Comparison of ENCODE assay signal across 16 cellular contexts in the genomic region with DNA sequence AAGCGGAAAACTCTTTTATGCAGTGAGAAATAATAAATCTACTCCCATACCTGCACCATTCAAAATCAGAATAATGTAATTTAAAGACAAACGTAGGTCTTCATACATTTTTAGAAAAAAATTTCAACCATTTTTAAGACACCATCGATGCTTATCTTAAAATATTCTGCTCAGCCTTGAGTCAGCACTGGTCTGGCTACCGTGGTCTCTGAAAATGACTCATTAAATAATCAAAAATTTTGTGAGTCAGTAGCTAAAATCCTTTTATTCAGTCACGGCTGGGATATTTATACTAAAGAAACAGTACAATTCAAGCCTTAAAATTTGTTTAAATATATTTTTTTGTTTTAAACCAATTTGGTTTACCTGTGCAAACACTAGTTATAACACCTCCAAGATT.
DNase-seq lines count a peak whose midpoint lies in the region; ATAC-seq, FAIRE-seq and TF ChIP-seq lines count a peak whose summit lies in the region.
"Had no signal": no experiment of that assay in that cellular context is flagged by ENCODE, and none has a peak within 500 bp of the region (broad histone marks: within the 10 kb centered on the region; RNA-seq: fewer than 3 reads in every experiment).

No MANE protein-coding gene starts in this region.

- FAIRE-seq in H54 (lab: Jason Lieb, UNC): no peak
- FAIRE-seq: GM12878 had no signal

- H3K27ac ChIP-seq in SJCRH30: peak overlapping the region; percentile 6; the same call in 1 of the 2 replicates
- H3K27ac ChIP-seq in fibroblast of lung (ENCODE audit: insufficient read depth, low read length): no peak overlapping the region
- H3K27ac ChIP-seq in body of pancreas: no peak overlapping the region
- H3K27ac ChIP-seq: heart left ventricle, psoas muscle, thyroid gland had no signal

- no peak for ATAC-seq in body of pancreas
- ATAC-seq: GM12878, heart left ventricle, psoas muscle had no signal

- H3K4me1 ChIP-seq in SJCRH30 (no peaks in the 10 kb centered on the region; the same call in 1 of the 2 replicates), fibroblast of lung (ENCODE audit: control insufficient read depth, extremely low read depth, insufficient read depth, low read length) (no peaks in the 10 kb centered on the region), skeletal muscle satellite cell (ENCODE audit: control insufficient read depth, insufficient read depth, low read length) (peaks cover 19% of the 10 kb centered on the region), body of pancreas (no peaks in the 10 kb centered on the region)
- H3K4me1 ChIP-seq: heart left ventricle, psoas muscle, thyroid gland had no signal

- H3K4me2 ChIP-seq in fibroblast of lung (ENCODE audit: extremely low read depth, insufficient read depth, low read length): no peak overlapping the region
- peak overlapping the region; percentile 44 for H3K4me2 ChIP-seq in skeletal muscle satellite cell (ENCODE audit: low read length)

- H3K4me3 ChIP-seq in SJCRH30: no peak overlapping the region
- H3K4me3 ChIP-seq in fibroblast of lung (replicated peaks in 1 of 4; ENCODE audit: control extremely low read depth in 1 of 4, insufficient read depth in 1 of 4, low read depth in 3 of 4, low read length in 4 of 4): no peak overlapping the region
- no peak overlapping the region for H3K4me3 ChIP-seq in skeletal muscle satellite cell (ENCODE audit: low read length)
- H3K4me3 ChIP-seq in body of pancreas: no peak overlapping the region
- H3K4me3 ChIP-seq: GM12878, heart left ventricle, psoas muscle, thyroid gland had no signal

- 50 to 61% methylated on average over 5 of the region's 5 CpGs for whole genome bisulfite sequencing in body of pancreas, 2 donors

- peak; percentile 5 for DNase-seq in H54 (ENCODE audit: insufficient read length, low spot score)
- DNase-seq in SJCRH30: no peak
- peak; percentile 34 to 79 for DNase-seq in fibroblast of lung (ENCODE audit: low read depth in 2 of 2)
- DNase-seq in body of pancreas: no peak
- DNase-seq in NAMALWA (ENCODE audit: low spot score): no peak
- DNase-seq in NCI-H82 treated with DMSO at 0.1 percent for 48 hours (lab: John Stamatoyannopoulos, UW; ENCODE audit: unreplicated experiment): no peak
- no peak for DNase-seq in NCI-H524 (lab: John Stamatoyannopoulos, UW)
- DNase-seq: activated CD8-positive, alpha-beta memory T cell treated with anti-CD3 and anti-CD28 coated beads for 24 hours; activated gamma-delta T cell treated with Interleukin-2 at 50 U/mL for 16 hours; CD4-positive, alpha-beta T cell; central memory CD4-positive, alpha-beta T cell; heart left ventricle; psoas muscle; thyroid gland had no signal

- intact Hi-C loops in body of pancreas (cut with DNase I): no loop called here

- no peaks in the 10 kb centered on the region for H3K79me2 ChIP-seq in fibroblast of lung (ENCODE audit: control insufficient read depth, insufficient read depth, low read length)

- H3K9me3 ChIP-seq in SJCRH30 (replicated peaks): no peaks in the 10 kb centered on the region
- H3K9me3 ChIP-seq in fibroblast of lung (ENCODE audit: control insufficient read depth, insufficient read depth, low read depth, low read length): no peaks in the 10 kb centered on the region
- no peaks in the 10 kb centered on the region for H3K9me3 ChIP-seq in skeletal muscle satellite cell (replicated peaks; ENCODE audit: low read length)
- H3K9me3 ChIP-seq in body of pancreas: no peaks in the 10 kb centered on the region
- H3K9me3 ChIP-seq: psoas muscle, thyroid gland had no signal

- TF ChIP-seq CTCF in fibroblast of lung (conservative IDR thresholded peaks at IDR 0.05 in 1 of 2, IDR thresholded peaks at IDR 0.05 in 1 of 2; ENCODE audit: low read depth in 1 of 2, low read length in 2 of 2) (no peak), body of pancreas (IDR thresholded peaks at IDR 0.05) (no peak)

- H3K27me3 ChIP-seq in SJCRH30: no peaks in the 10 kb centered on the region
- H3K27me3 ChIP-seq in fibroblast of lung (ENCODE audit: control insufficient read depth, insufficient read depth, low read length): no peaks in the 10 kb centered on the region
- H3K27me3 ChIP-seq in skeletal muscle satellite cell (ENCODE audit: control insufficient read depth, insufficient read depth, low read length): no peaks in the 10 kb centered on the region
- no peaks in the 10 kb centered on the region for H3K27me3 ChIP-seq in body of pancreas
- H3K27me3 ChIP-seq: heart left ventricle, thyroid gland had no signal

- TF ChIP-seq POLR2A in H54 (IDR thresholded peaks at IDR 0.05; ENCODE audit: low read depth, low read length) (no peak), body of pancreas (IDR thresholded peaks at IDR 0.05) (no peak)

- H3K36me3 ChIP-seq in SJCRH30 (no peaks in the 10 kb centered on the region), fibroblast of lung (ENCODE audit: control insufficient read depth, insufficient read depth, low read length) (no peaks in the 10 kb centered on the region), skeletal muscle satellite cell (ENCODE audit: insufficient read depth, low read length) (no peaks in the 10 kb centered on the region), body of pancreas (replicated peaks in 1 of 2; ENCODE audit: insufficient read depth in 1 of 2, low read depth in 2 of 2) (no peaks in the 10 kb centered on the region)
- H3K36me3 ChIP-seq: heart left ventricle, thyroid gland had no signal

- H4K20me1 ChIP-seq in fibroblast of lung (ENCODE audit: control insufficient read depth, extremely low read depth, insufficient read depth, low read length): no peaks in the 10 kb centered on the region

- no peak overlapping the region for H2AFZ ChIP-seq in fibroblast of lung (ENCODE audit: low read length)

- H3K9ac ChIP-seq in fibroblast of lung (ENCODE audit: insufficient read depth, low read length): no peak overlapping the region
- H3K9ac ChIP-seq in skeletal muscle satellite cell (ENCODE audit: low read depth, low read length): no peak overlapping the region

Comparison
In these comparisons a context has a peak if more than half of its experiments do, and no peak if none do; other contexts are left out.
1. DNase-seq: peak in H54 (single experiment) and fibroblast of lung (2 of 2); none in SJCRH30 (0 of 2), body of pancreas (0 of 4), NAMALWA (single experiment), NCI-H82 treated with DMSO at 0.1 percent for 48 hours (single experiment) and NCI-H524 (0 of 2).